Comparison of ENCODE assay signal across 9 cellular contexts in the genomic region with DNA sequence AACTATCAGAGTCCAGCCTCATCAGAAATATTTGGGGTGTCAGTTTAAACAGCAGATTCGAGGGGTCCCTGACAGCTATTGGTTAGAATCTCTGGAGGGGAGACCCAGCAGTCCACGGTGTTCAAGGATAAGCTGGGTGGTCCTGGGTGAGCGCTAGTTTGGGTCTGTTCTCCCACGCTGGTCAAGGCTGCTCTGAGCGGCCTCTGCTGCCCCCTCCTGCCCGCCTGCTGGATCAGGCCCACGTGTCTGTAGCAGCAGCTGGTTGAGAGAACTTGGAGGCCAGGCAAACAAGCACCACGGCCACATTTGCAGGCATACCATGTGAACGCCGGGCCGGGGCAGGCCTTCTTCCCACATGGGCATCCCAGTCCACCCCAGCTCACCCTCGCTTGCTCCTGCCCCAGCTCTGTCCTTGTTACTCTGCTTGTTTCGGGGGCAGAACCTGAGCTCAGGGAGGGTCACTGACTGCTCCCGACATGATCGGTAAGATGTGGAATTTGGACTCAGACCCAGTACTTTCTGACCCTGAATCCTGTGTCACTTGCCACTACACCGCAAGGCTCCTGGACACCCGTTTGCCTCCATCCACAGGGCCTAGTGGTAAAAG. TPM values are rescaled to one million over a fixed set of nuclear protein-coding genes. Genes with fewer than 3 reads are reported as not detected.
DNase-seq lines count a peak whose midpoint lies in the region; ATAC-seq and TF ChIP-seq lines count a peak whose summit lies in the region.
"Had no signal": no experiment of that assay in that cellular context is flagged by ENCODE, and none has a peak within 500 bp of the region (broad histone marks: within the 10 kb centered on the region; RNA-seq: fewer than 3 reads in every experiment).

No MANE protein-coding gene starts in this region.

- no peaks in the 10 kb centered on the region for H4K20me1 ChIP-seq in GM23248 (ENCODE audit: insufficient read depth)

- H3K4me1 ChIP-seq in GM23248 (ENCODE audit: insufficient read depth) (no peaks in the 10 kb centered on the region), mucosa of descending colon (ENCODE audit: low read depth) (peaks cover 4% of the 10 kb centered on the region)

- no peak overlapping the region for H2AFZ ChIP-seq in GM23248

- peak; percentile 66 for ATAC-seq in mucosa of descending colon
- ATAC-seq: naive thymus-derived CD8-positive, alpha-beta T cell had no signal

- H3K27me3 ChIP-seq in GM23248 (replicated peaks; ENCODE audit: insufficient read depth): peaks cover 20% of the 10 kb centered on the region; the same call in 1 of the 2 replicates

- intact Hi-C loops in mucosa of descending colon (cut with DNase I, micrococcal nuclease): loop anchor here (5.0 to 10.0 kb wide), 3 partner anchors 320 to 693 kb away; no protein-coding TSS in a partner anchor

- TF ChIP-seq CTCF in C4-2B (conservative IDR thresholded peaks at IDR 0.05) (peak; percentile 83), mucosa of descending colon (IDR thresholded peaks at IDR 0.05) (no peak)

- H3K4me3 ChIP-seq in GM23248 (no peak overlapping the region), mucosa of descending colon (no peak overlapping the region)

- H3K79me2 ChIP-seq in GM23248 (ENCODE audit: insufficient read depth): peaks cover 19% of the 10 kb centered on the region

- in situ Hi-C loops in GM23248 (cut with MboI): loop anchor here (25.0 kb wide), 1 partner anchor 680 kb away; no protein-coding TSS in a partner anchor

- 19 to 24% methylated on average over 17 of the region's 17 CpGs for WGBS in GM23248 (ENCODE audit: low coverage in 1 of 2, low lambda C conversion rate in 2 of 2, missing lambda C conversion rate in 2 of 2), 2 experiments

- H3K9me2 ChIP-seq in GM23248 (ENCODE audit: insufficient read depth): no peaks in the 10 kb centered on the region

- no peaks in the 10 kb centered on the region for H3K9me3 ChIP-seq in GM23248 (ENCODE audit: low read depth)
- no peaks in the 10 kb centered on the region for H3K9me3 ChIP-seq in mucosa of descending colon

- no peaks in the 10 kb centered on the region for H3F3A ChIP-seq in GM23248 (ENCODE audit: insufficient read depth)

- no peak overlapping the region for H3K4me2 ChIP-seq in GM23248 (ENCODE audit: unreplicated experiment)

- DNase-seq in GM23248: peak; percentile 81
- DNase-seq in SHP77 treated with DMSO at 0.1 percent for 48 hours (lab: John Stamatoyannopoulos, UW): peak; percentile 7
- peak; percentile 66 for DNase-seq in epidermal melanocyte (ENCODE audit: insufficient read length, low spot score)
- peak; percentile 66 to 70 (median 70) for DNase-seq in mucosa of descending colon
- no peak for DNase-seq in NK-92 treated with Interleukin-12 subunit alpha and Interleukin-12 subunit beta, amount 100 ng/mL, for 24 hours (lab: John Stamatoyannopoulos, UW)
- DNase-seq in NCI-H446 treated with DMSO at 0.1 percent for 48 hours (lab: John Stamatoyannopoulos, UW): no peak
- DNase-seq in NCI-H2107 treated with DMSO at 0.1 percent for 48 hours (lab: John Stamatoyannopoulos, UW; ENCODE audit: unreplicated experiment): no peak

- H3K9ac ChIP-seq in GM23248: no peak overlapping the region

- no peak overlapping the region for H3K27ac ChIP-seq in C4-2B
- H3K27ac ChIP-seq in GM23248: no peak overlapping the region

- no peaks in the 10 kb centered on the region for H3K36me3 ChIP-seq in GM23248 (ENCODE audit: low read depth)
- no peaks in the 10 kb centered on the region for H3K36me3 ChIP-seq in mucosa of descending colon (ENCODE audit: low read depth)

RNA-seq across cellular contexts. Expression of a gene that starts 7.4 kb away (rescaled TPM):
- total RNA-seq in GM23248 (2014; rRNA removed; shearing (Covaris generic)): 1.5 and 4.0 TPM in 2 replicates
- 4.2 and 4.6 TPM in 2 replicates for polyA plus RNA-seq in GM23248 (2016; fragmentation: Nextera tagmentation; extraction: Ambion mirVana)
- total RNA-seq in mucosa of descending colon: 10 to 100 TPM in 1 of 3 donors, 1 to 10 TPM in 2; 6.9 to 85.8 (median 9.9) TPM
- total RNA-seq: naive thymus-derived CD8-positive, alpha-beta T cell had no signal
- polyA plus RNA-seq: naive thymus-derived CD8-positive, alpha-beta T cell had no signal

RNA-seq across cellular contexts. Expression of a gene that starts 37.3 kb away (rescaled TPM):
- total RNA-seq in GM23248 (2014; rRNA removed; shearing (Covaris generic)): 12.9 and 14.0 TPM in 2 replicates
- 12.4 and 14.0 TPM in 2 replicates for polyA plus RNA-seq in GM23248 (2016; fragmentation: Nextera tagmentation; extraction: Ambion mirVana)
- total RNA-seq in mucosa of descending colon: 10 to 100 TPM; 22.6 to 30.4 (median 25.5) TPM

RNA-seq across cellular contexts. Expression of a gene that starts 48.9 kb away (rescaled TPM):
- total RNA-seq in GM23248 (2014; rRNA removed; shearing (Covaris generic)): 0.51 and 1.2 TPM in 2 replicates
- 2.5 and 3.0 TPM in 2 replicates for polyA plus RNA-seq in GM23248 (2016; fragmentation: Nextera tagmentation; extraction: Ambion mirVana)
- under 1 TPM; 0.23 to 0.67 (median 0.51) TPM for total RNA-seq in mucosa of descending colon
- total RNA-seq: naive thymus-derived CD8-positive, alpha-beta T cell had no signal
- polyA plus RNA-seq: naive thymus-derived CD8-positive, alpha-beta T cell had no signal

Comparison
In these comparisons a context has a peak if more than half of its experiments do, and no peak if none do; other contexts are left out.
1. DNase-seq: peak in GM23248 (single experiment), SHP77 treated with DMSO at 0.1 percent for 48 hours (single experiment), epidermal melanocyte (single experiment) and mucosa of descending colon (3 of 3); none in NK-92 treated with Interleukin-12 subunit alpha and Interleukin-12 subunit beta, amount 100 ng/mL, for 24 hours (single experiment), NCI-H446 treated with DMSO at 0.1 percent for 48 hours (single experiment) and NCI-H2107 treated with DMSO at 0.1 percent for 48 hours (single experiment).